In the genomic region with DNA sequence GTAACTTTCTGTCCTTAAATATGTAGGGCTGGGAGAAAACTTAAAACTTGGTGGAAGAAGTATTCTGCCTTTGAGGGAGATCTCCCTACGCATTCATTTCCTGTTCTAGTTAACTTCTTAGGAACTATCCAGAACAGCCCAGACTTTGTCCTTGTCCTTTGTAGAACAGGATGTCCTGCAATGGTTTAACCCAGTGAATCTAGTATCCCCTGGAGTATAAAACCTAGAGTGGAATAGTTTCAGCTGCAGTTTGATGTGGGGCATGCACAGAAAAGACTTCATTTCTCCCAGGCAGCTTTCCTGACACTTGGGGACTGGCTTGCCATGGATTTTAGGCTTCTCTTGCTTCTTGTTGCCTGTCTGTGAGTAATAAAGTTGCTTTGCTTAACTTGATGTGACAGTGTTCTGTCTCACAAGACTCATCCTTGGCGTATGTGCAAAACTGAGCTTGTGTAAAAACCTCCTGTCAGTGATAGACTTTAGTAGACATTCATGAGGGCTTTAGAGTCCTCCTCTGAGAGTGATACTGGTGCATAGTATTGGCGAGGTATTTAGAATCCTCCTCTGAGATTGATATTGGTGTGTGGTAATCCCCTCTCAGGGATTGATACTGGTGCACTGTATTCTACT, we compare ENCODE assay signal across 1 cellular context.
TF ChIP-seq lines count a peak whose summit lies in the region.

No MANE protein-coding gene starts in this region.

TF ChIP-seq in WTC11, 78 proteins besides CTCF, POLR2A, EP300 and RAD21 (continued from another document):
- TF ChIP-seq, protein P1, sequence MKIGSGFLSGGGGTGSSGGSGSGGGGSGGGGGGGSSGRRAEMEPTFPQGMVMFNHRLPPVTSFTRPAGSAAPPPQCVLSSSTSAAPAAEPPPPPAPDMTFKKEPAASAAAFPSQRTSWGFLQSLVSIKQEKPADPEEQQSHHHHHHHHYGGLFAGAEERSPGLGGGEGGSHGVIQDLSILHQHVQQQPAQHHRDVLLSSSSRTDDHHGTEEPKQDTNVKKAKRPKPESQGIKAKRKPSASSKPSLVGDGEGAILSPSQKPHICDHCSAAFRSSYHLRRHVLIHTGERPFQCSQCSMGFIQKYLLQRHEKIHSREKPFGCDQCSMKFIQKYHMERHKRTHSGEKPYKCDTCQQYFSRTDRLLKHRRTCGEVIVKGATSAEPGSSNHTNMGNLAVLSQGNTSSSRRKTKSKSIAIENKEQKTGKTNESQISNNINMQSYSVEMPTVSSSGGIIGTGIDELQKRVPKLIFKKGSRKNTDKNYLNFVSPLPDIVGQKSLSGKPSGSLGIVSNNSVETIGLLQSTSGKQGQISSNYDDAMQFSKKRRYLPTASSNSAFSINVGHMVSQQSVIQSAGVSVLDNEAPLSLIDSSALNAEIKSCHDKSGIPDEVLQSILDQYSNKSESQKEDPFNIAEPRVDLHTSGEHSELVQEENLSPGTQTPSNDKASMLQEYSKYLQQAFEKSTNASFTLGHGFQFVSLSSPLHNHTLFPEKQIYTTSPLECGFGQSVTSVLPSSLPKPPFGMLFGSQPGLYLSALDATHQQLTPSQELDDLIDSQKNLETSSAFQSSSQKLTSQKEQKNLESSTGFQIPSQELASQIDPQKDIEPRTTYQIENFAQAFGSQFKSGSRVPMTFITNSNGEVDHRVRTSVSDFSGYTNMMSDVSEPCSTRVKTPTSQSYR (CRISPR knock-in tag; IDR thresholded peaks at IDR 0.05): no peak
- TF ChIP-seq SMAD3 (CRISPR knock-in tag; IDR thresholded peaks at IDR 0.05; ENCODE audit: borderline replicate concordance) (no peak), JUN (CRISPR knock-in tag; IDR thresholded peaks at IDR 0.05) (no peak), ESRRA (CRISPR knock-in tag; IDR thresholded peaks at IDR 0.05; ENCODE audit: borderline replicate concordance) (no peak), HMGA2 (CRISPR knock-in tag; IDR thresholded peaks at IDR 0.05) (no peak), ZNF416 (CRISPR knock-in tag; IDR thresholded peaks at IDR 0.05) (no peak), ZNF396 (CRISPR knock-in tag; IDR thresholded peaks at IDR 0.05; ENCODE audit: borderline replicate concordance) (no peak), ARID4B (CRISPR knock-in tag; IDR thresholded peaks at IDR 0.05; ENCODE audit: borderline replicate concordance) (no peak), SP1 (CRISPR knock-in tag; conservative IDR thresholded peaks at IDR 0.05) (no peak), E2F5 (CRISPR knock-in tag; IDR thresholded peaks at IDR 0.05) (no peak), EMX1 (CRISPR knock-in tag; IDR thresholded peaks at IDR 0.05) (no peak)
- TF ChIP-seq, protein P2, sequence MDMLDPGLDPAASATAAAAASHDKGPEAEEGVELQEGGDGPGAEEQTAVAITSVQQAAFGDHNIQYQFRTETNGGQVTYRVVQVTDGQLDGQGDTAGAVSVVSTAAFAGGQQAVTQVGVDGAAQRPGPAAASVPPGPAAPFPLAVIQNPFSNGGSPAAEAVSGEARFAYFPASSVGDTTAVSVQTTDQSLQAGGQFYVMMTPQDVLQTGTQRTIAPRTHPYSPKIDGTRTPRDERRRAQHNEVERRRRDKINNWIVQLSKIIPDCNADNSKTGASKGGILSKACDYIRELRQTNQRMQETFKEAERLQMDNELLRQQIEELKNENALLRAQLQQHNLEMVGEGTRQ (CRISPR knock-in tag; IDR thresholded peaks at IDR 0.05): no peak
